In genomic region chr4:74311696-74312313, GRCh38 we compare ENCODE assay signal across 7 cellular contexts. TPM values are rescaled to one million over a fixed set of nuclear protein-coding genes. Genes with fewer than 3 reads are reported as not detected.
DNase-seq lines count a peak whose midpoint lies in the region; ATAC-seq and TF ChIP-seq lines count a peak whose summit lies in the region.

No MANE protein-coding gene starts in this region.

- ATAC-seq in GM18909 (IDR thresholded peaks at IDR 0.05; ENCODE audit: poor library complexity, unreplicated experiment) (peak; percentile 42), IMR-90 (ENCODE audit: low read depth) (peak; percentile 69; the same call in 1 of the 2 replicates)
- no peak for ATAC-seq in stimulated activated naive CD8-positive, alpha-beta T cell treated with anti-CD3 and anti-CD28 coated beads, Interleukin-15, Interleukin-2, amounts not matched to agents 100 U/mL and 50 U/mL, for 24 hours

- H2BK120ac ChIP-seq in IMR-90 (ENCODE audit: low read depth, low read length) (no peak overlapping the region), trophoblast cell (ENCODE audit: insufficient read depth, low read length, poor library complexity) (no peak overlapping the region)

- no peaks in the 10 kb centered on the region for H3K79me2 ChIP-seq in trophoblast cell (ENCODE audit: control insufficient read depth, insufficient read depth, low read length, poor library complexity)

- H3K79me1 ChIP-seq in IMR-90 (ENCODE audit: low read depth in 1 of 2, low read length in 2 of 2), result no peaks in the 10 kb centered on the region
- no peaks in the 10 kb centered on the region for H3K79me1 ChIP-seq in trophoblast cell (ENCODE audit: low read length)

- H3K9ac ChIP-seq in IMR-90 (ENCODE audit: low read depth, low read length) (no peak overlapping the region), trophoblast cell (ENCODE audit: low read length) (no peak overlapping the region)

- no peak overlapping the region for H2BK12ac ChIP-seq in trophoblast cell (ENCODE audit: low read length)

- H3K4me3 ChIP-seq in IMR-90 (ENCODE audit: insufficient read depth, low read depth, low read length), result no peak overlapping the region
- no peak overlapping the region for H3K4me3 ChIP-seq in trophoblast cell (ENCODE audit: low read depth, low read length)

- DNase-seq in DMS53 treated with DMSO at 0.1 percent for 48 hours (lab: John Stamatoyannopoulos, UW; ENCODE audit: unreplicated experiment) (peak; percentile 47), IMR-90 (peak; percentile 62), SK-N-DZ (ENCODE audit: low spot score) (peak; percentile 30), fibroblast of peridontal ligament (ENCODE audit: extremely low read depth) (peak; percentile 85), trophoblast cell (peak; percentile 57 to 84)
- no peak for DNase-seq in stimulated activated naive CD8-positive, alpha-beta T cell treated with anti-CD3 and anti-CD28 coated beads, Interleukin-15, Interleukin-2, amounts not matched to agents 100 U/mL and 50 U/mL, for 24 hours

- in situ Hi-C loops in IMR-90 (cut with MboI; ENCODE audit: low sequenced_read_pairs), result loop anchor here (5.0 to 25.0 kb wide), 2 partner anchors 135 to 650 kb away; no protein-coding TSS in a partner anchor

- H3K4me2 ChIP-seq in IMR-90 (ENCODE audit: low read depth, low read length), result no peak overlapping the region
- no peak overlapping the region for H3K4me2 ChIP-seq in trophoblast cell (ENCODE audit: low read length)

- no peak overlapping the region for H2BK15ac ChIP-seq in IMR-90 (ENCODE audit: low read depth, low read length)

- WGBS in IMR-90 (ENCODE audit: extremely low coverage in 2 of 2, insufficient read length in 1 of 2), 2 experiments, result no CpG with 5 or more reads among the region's 4 CpGs
- WGBS in trophoblast cell (ENCODE audit: extremely low coverage, insufficient coverage, insufficient read length), result no CpG with 5 or more reads among the region's 4 CpGs

- H3K14ac ChIP-seq in IMR-90 (replicated peaks; ENCODE audit: low read depth, low read length), result no peak overlapping the region
- no peak overlapping the region for H3K14ac ChIP-seq in trophoblast cell (ENCODE audit: low read length)

- no peaks in the 10 kb centered on the region for H4K20me1 ChIP-seq in IMR-90 (ENCODE audit: insufficient read depth, low read length)

- dilution Hi-C loops in IMR-90 (cut with HindIII; ENCODE audit: low sequenced_read_pairs, unreplicated experiment), result no loop called here

- H3K18ac ChIP-seq in IMR-90 (ENCODE audit: low read depth, low read length) (no peak overlapping the region), trophoblast cell (ENCODE audit: low read length) (no peak overlapping the region)

- no peak overlapping the region for H4K5ac ChIP-seq in IMR-90 (ENCODE audit: low read depth, low read length)

- H2BK5ac ChIP-seq in IMR-90 (ENCODE audit: low read depth, low read length, poor library complexity, severe bottlenecking), result no peak overlapping the region
- no peak overlapping the region for H2BK5ac ChIP-seq in trophoblast cell (ENCODE audit: low read depth, low read length, poor library complexity)

- no peak overlapping the region for H3K56ac ChIP-seq in IMR-90 (ENCODE audit: extremely low read depth, insufficient read depth, low read length)

- H3K27ac ChIP-seq in IMR-90 (ENCODE audit: insufficient read depth, low read length), result no peak overlapping the region
- H3K27ac ChIP-seq in trophoblast cell (ENCODE audit: low read depth, low read length), result no peak overlapping the region

- H4K91ac ChIP-seq in IMR-90 (ENCODE audit: insufficient read depth, low read depth, low read length), result no peak overlapping the region
- no peak overlapping the region for H4K91ac ChIP-seq in trophoblast cell (ENCODE audit: low read depth, low read length)

- TF ChIP-seq POLR2A in IMR-90 (IDR thresholded peaks at IDR 0.05; ENCODE audit: low read depth, low read length), result no peak

- H2BK20ac ChIP-seq in IMR-90 (ENCODE audit: low read depth, low read length), result no peak overlapping the region

- H2AFZ ChIP-seq in IMR-90 (replicated peaks; ENCODE audit: low read length, poor library complexity) (no peak overlapping the region), trophoblast cell (ENCODE audit: insufficient read depth, low read length, poor library complexity) (no peak overlapping the region)

- H3K4me1 ChIP-seq in IMR-90 (ENCODE audit: control insufficient read depth, insufficient read depth, low read length) (no peaks in the 10 kb centered on the region), trophoblast cell (ENCODE audit: control insufficient read depth in 1 of 2, insufficient read depth in 2 of 2, low read length in 2 of 2) (no peaks in the 10 kb centered on the region)

- no peak overlapping the region for H3K23ac ChIP-seq in IMR-90 (ENCODE audit: low read depth, low read length)
- no peak overlapping the region for H3K23ac ChIP-seq in trophoblast cell (ENCODE audit: low read length)

- POLR2A ChIA-PET in IMR-90 (lab: Charles Lee; ENCODE audit: unreplicated experiment), result no interaction called here

- no peak overlapping the region for H2AK5ac ChIP-seq in IMR-90 (ENCODE audit: low read depth, low read length)
- no peak overlapping the region for H2AK5ac ChIP-seq in trophoblast cell (ENCODE audit: low read length)

- H3K36me3 ChIP-seq in IMR-90 (ENCODE audit: control insufficient read depth, insufficient read depth, low read length), result no peaks in the 10 kb centered on the region
- no peaks in the 10 kb centered on the region for H3K36me3 ChIP-seq in trophoblast cell (ENCODE audit: control insufficient read depth in 1 of 2, insufficient read depth in 2 of 2, low read length in 2 of 2)

- no peaks in the 10 kb centered on the region; the same call in 1 of the 2 replicates for H3K27me3 ChIP-seq in IMR-90 (ENCODE audit: control insufficient read depth, insufficient read depth, low read length)
- no peaks in the 10 kb centered on the region for H3K27me3 ChIP-seq in trophoblast cell (ENCODE audit: insufficient read depth, low read length)

- H2AK9ac ChIP-seq in IMR-90 (replicated peaks; ENCODE audit: low read depth, low read length, poor library complexity), result no peak overlapping the region

- CTCF ChIA-PET in IMR-90 (lab: Yijun Ruan, JAX), result no interaction called here

- no TSS peak for BruUV-seq in IMR-90 (replicated peaks; lab: Mats Ljungman, UMichigan)

- no peaks in the 10 kb centered on the region for H3K9me1 ChIP-seq in IMR-90 (ENCODE audit: insufficient read depth, low read length)

- H4K12ac ChIP-seq in trophoblast cell (ENCODE audit: low read depth, low read length), result no peak overlapping the region

- TF ChIP-seq CTCF in IMR-90 (conservative IDR thresholded peaks at IDR 0.05; ENCODE audit: low read depth, low read length), result peak; percentile 77

- H3K9me3 ChIP-seq in IMR-90 (ENCODE audit: control insufficient read depth, insufficient read depth, low read length), result no peaks in the 10 kb centered on the region
- no peaks in the 10 kb centered on the region for H3K9me3 ChIP-seq in trophoblast cell (ENCODE audit: insufficient read depth, low read depth, low read length)

- TF ChIP-seq RAD21 in IMR-90 (IDR thresholded peaks at IDR 0.05; ENCODE audit: low read length), result peak; percentile 81

- no peak overlapping the region for H3K4ac ChIP-seq in IMR-90 (ENCODE audit: low read depth, low read length)
- no peak overlapping the region for H3K4ac ChIP-seq in trophoblast cell (ENCODE audit: low read depth, low read length)

- H4K8ac ChIP-seq in IMR-90 (ENCODE audit: low read depth in 2 of 2, low read length in 2 of 2), result no peak overlapping the region
- no peak overlapping the region for H4K8ac ChIP-seq in trophoblast cell (ENCODE audit: low read depth, low read length)

- intact Hi-C loops in IMR-90 (cut with micrococcal nuclease), result loop anchor here (1.0 to 5.0 kb wide), 3 partner anchors 84 to 650 kb away; no protein-coding TSS in a partner anchor

TF ChIP-seq in IMR-90, 13 proteins besides CTCF, POLR2A, EP300 and RAD21:
- TF ChIP-seq RCOR1 (IDR thresholded peaks at IDR 0.05; ENCODE audit: insufficient replicate concordance, low read length) (no peak), SMC3 (IDR thresholded peaks at IDR 0.05; ENCODE audit: low read depth, low read length) (peak; percentile 68), MXI1 (IDR thresholded peaks at IDR 0.05; ENCODE audit: borderline replicate concordance, low read depth, low read length) (no peak), ELK1 (IDR thresholded peaks at IDR 0.05; ENCODE audit: borderline replicate concordance, low read depth, low read length) (no peak), USF2 (IDR thresholded peaks at IDR 0.05; ENCODE audit: low read depth, low read length) (no peak), MAFK (IDR thresholded peaks at IDR 0.05; ENCODE audit: low read depth, low read length) (no peak)

RNA-seq across cellular contexts. Expression of gene EPGN, which starts 3.5 kb away (rescaled TPM):
- 0.18 TPM in 1 of 2 replicates, not detected in the other for total RNA-seq in IMR-90 (2012; rRNA removed)
- not detected in 2 replicates for polyA plus RNA-seq in IMR-90 (2012; rRNA removed)
- not detected in 2 replicates for polyA plus RNA-seq in IMR-90 (2012; cell fraction: cytosol; rRNA removed)
- not detected in 2 replicates for polyA plus RNA-seq in IMR-90 (2012; cell fraction: nucleus; rRNA removed; ENCODE audit: low replicate concordance)
- polyA plus RNA-seq in SK-N-DZ (2014; cell fraction: cytosol; rRNA removed), result not detected in 2 replicates
- polyA plus RNA-seq in SK-N-DZ (2014; cell fraction: nucleus; rRNA removed), result not detected in 2 replicates
- 0.05 and 0.10 TPM in 2 replicates for polyA plus RNA-seq in trophoblast cell (2013)

RNA-seq across cellular contexts. Expression of gene EREG, which starts 53.1 kb away (rescaled TPM):
- 0.36 and 1.1 TPM in 2 replicates for total RNA-seq in IMR-90 (2012; rRNA removed)
- polyA plus RNA-seq in IMR-90 (2012; rRNA removed), result 0.14 and 0.26 TPM in 2 replicates
- polyA plus RNA-seq in IMR-90 (2012; cell fraction: cytosol; rRNA removed), result 0.07 and 0.21 TPM in 2 replicates
- polyA plus RNA-seq in IMR-90 (2012; cell fraction: nucleus; rRNA removed; ENCODE audit: low replicate concordance), result 0.30 and 1.1 TPM in 2 replicates
- not detected in 2 replicates for polyA plus RNA-seq in SK-N-DZ (2014; cell fraction: cytosol; rRNA removed)
- polyA plus RNA-seq in SK-N-DZ (2014; cell fraction: nucleus; rRNA removed), result not detected in 2 replicates
- 0.07 and 0.10 TPM in 2 replicates for polyA plus RNA-seq in trophoblast cell (2013)
